14 cellular contexts compared by ENCODE assay signal in the genomic region with DNA sequence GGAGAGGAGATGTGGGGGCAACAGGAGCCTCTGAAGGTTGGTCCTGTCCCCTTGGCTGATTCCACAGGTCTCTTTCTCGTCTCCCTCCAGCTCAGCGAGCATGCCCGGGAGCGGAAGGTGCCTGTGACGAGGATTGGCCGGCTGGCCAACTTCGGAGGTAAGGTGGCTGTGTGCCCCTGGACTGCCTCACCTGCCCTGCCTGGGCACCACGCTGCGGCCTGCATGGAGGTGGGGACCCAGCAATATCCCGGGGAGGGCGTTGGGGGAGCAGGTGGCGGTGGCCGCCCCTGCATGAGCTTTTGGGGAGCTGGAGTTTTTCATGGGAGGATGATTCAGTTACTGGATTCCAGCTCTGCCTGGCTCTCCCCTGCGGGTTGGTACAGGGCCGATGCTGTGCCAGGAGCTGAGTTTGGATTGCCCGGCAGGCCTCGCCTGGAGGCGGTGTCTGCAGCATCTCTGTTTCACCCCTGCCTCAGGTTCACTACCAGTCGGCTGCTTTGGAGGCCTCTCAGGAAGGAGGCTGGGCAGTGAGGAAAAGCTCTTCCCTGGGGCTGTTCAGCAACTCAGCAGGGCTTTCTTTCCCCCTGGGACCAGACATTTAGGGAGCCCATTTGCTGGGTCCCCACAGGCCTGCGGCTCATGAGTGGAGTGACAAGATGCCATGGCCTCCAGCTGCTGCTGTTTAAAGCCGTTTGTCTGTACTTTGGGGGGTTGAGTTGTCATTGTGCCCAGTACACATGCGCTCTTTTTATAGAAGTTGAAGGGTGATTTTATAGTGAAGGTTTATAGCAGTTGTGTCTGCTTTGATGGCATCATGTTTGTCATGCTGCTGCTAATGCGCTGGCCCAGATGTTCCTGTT.
"Had no signal": no experiment of that assay in that cellular context is flagged by ENCODE, and none has a peak within 500 bp of the region (broad histone marks: within the 10 kb centered on the region; RNA-seq: fewer than 3 reads in every experiment).

No MANE protein-coding gene starts in this region.

- H3K9me3 ChIP-seq: thyroid gland, uterus had no signal

- H3K27me3 Mint-ChIP-seq: activated naive CD4-positive, alpha-beta T cell treated with anti-CD3 and anti-CD28 coated beads, Interleukin-2, amount 50 U/mL, for 24 hours had no signal

- ATAC-seq: activated CD4-positive, CD25-positive, alpha-beta regulatory T cell treated with anti-CD3 and anti-CD28 coated beads, Interleukin-2, amount 50 U/mL, for 24 hours; sciatic nerve had no signal

- DNase-seq: activated effector memory CD4-positive, alpha-beta T cell treated with Interleukin-2 at 50 U/mL for 16 hours; activated T-cell treated with anti-CD3 and anti-CD28 coated beads, Interleukin-2, amount 50 U/mL, for 1 hour; amygdala; brain microvascular endothelial cell; glutamatergic neuron; mesendoderm; stimulated activated CD4-positive, alpha-beta T cell treated with anti-CD3 and anti-CD28 coated beads, Interleukin-4, amount 100 ng/mL, for 1 hour; stimulated activated CD8-positive, alpha-beta memory T cell treated with anti-CD3 and anti-CD28 coated beads, Interleukin-4, amount 100 ng/mL, for 48 hours; thyroid gland; uterus had no signal

- H3K27ac Mint-ChIP-seq: activated naive CD4-positive, alpha-beta T cell treated with anti-CD3 and anti-CD28 coated beads, Interleukin-2, amount 50 U/mL, for 24 hours; T-helper 2 cell treated with Interferon-gamma antibody and Interleukin-4, amounts not matched to agents 5 μg/mL and 100 μg/mL, for 36 hours had no signal

- H3K36me3 ChIP-seq: brain microvascular endothelial cell, uterus had no signal

- H3K27ac ChIP-seq: brain microvascular endothelial cell, thyroid gland, uterus had no signal

- H3K4me3 Mint-ChIP-seq: activated naive CD4-positive, alpha-beta T cell treated with anti-CD3 and anti-CD28 coated beads, Interleukin-2, amount 50 U/mL, for 24 hours; T-helper 2 cell treated with Interferon-gamma antibody and Interleukin-4, amounts not matched to agents 5 μg/mL and 100 μg/mL, for 36 hours had no signal

- H3K4me1 ChIP-seq: thyroid gland, uterus had no signal

- H3K9me3 Mint-ChIP-seq: activated naive CD4-positive, alpha-beta T cell treated with anti-CD3 and anti-CD28 coated beads, Interleukin-2, amount 50 U/mL, for 24 hours; T-helper 2 cell treated with Interferon-gamma antibody and Interleukin-4, amounts not matched to agents 5 μg/mL and 100 μg/mL, for 36 hours had no signal

- H3K27me3 ChIP-seq: brain microvascular endothelial cell, thyroid gland, uterus had no signal

- H3K4me3 ChIP-seq: thyroid gland, uterus had no signal
